In genomic region chr2:38751043-38751846, GRCh38 we compare ENCODE assay signal across 8 cellular contexts. TPM values are rescaled to one million over a fixed set of nuclear protein-coding genes. Genes with fewer than 3 reads are reported as not detected.
DNase-seq lines count a peak whose midpoint lies in the region; ATAC-seq and TF ChIP-seq lines count a peak whose summit lies in the region.

SRSF7 (minus strand) TSS chr2:38751361; CDS start chr2:38751256, 105 bp downstream.

- H2AFZ ChIP-seq in Loucy (ENCODE audit: low read length): peak within 1 kb of the TSS; percentile 92

- H3K27ac Mint-ChIP-seq in natural killer cell: peak within 1 kb of the TSS; percentile 100

- H3K4me2 ChIP-seq in Loucy (ENCODE audit: low read depth, low read length, poor library complexity, severe bottlenecking): peak within 1 kb of the TSS; percentile 89

- DNase-seq in EH (ENCODE audit: low read depth): peak; percentile 98
- DNase-seq in H4 (ENCODE audit: low spot score): peak; percentile 98
- DNase-seq in activated T-helper 9 cell treated with anti-CD3 and anti-CD28 coated beads, Interleukin-2, amount 50 U/mL, for 16 hours (ENCODE audit: low read depth): peak; percentile 96
- DNase-seq in fibroblast of peridontal ligament (ENCODE audit: extremely low read depth): peak; percentile 100
- DNase-seq in natural killer cell: peak; percentile 98
- DNase-seq in stimulated activated naive CD4-positive, alpha-beta T cell treated with Interleukin-2 at 50 U/mL for 16 hours (lab: John Stamatoyannopoulos, UW): peak; percentile 93

- intact Hi-C loops in natural killer cell (cut with micrococcal nuclease): loop anchor here (1.0 to 10.0 kb wide), 3 partner anchors 27 to 374 kb away; partner anchors contain the start of genes ATL2, GEMIN6 and SOS1

- H3K27me3 Mint-ChIP-seq in natural killer cell (ENCODE audit: low read depth in 2 of 2): peaks cover 0 to 4% of the 10 kb centered on the region in 2 donors

- no peaks in the 10 kb centered on the region for H3K9me2 ChIP-seq in Loucy (replicated peaks; ENCODE audit: low read depth, low read length)

- peak within 1 kb of the TSS; percentile 100 for H3K4me3 Mint-ChIP-seq in natural killer cell

- TF ChIP-seq CTCF in Loucy (conservative IDR thresholded peaks at IDR 0.05; ENCODE audit: low read length) (no peak), natural killer cell (IDR thresholded peaks at IDR 0.05) (no peak)

- peaks cover 51 to 52% of the 10 kb centered on the region in 2 donors for H3K4me1 Mint-ChIP-seq in natural killer cell

- H3K9me3 Mint-ChIP-seq in natural killer cell: no peaks in the 10 kb centered on the region

- peaks cover 15% of the 10 kb centered on the region for H3K27me3 ChIP-seq in Loucy (ENCODE audit: insufficient read depth, low read length, poor library complexity, severe bottlenecking)

- peaks cover 40% of the 10 kb centered on the region for H3K36me3 ChIP-seq in Loucy (ENCODE audit: insufficient read depth, low read length)

- peaks cover 48% of the 10 kb centered on the region for H4K20me1 ChIP-seq in Loucy (ENCODE audit: insufficient read depth, low read length, poor library complexity, severe bottlenecking)

- H3K36me3 Mint-ChIP-seq in natural killer cell: peaks cover 36% of the 10 kb centered on the region

- H3K4me3 ChIP-seq in Loucy (ENCODE audit: low read length, poor library complexity, severe bottlenecking): peak within 1 kb of the TSS; percentile 100

- H3K79me2 ChIP-seq in Loucy (ENCODE audit: insufficient read depth, low read length): peaks cover 49% of the 10 kb centered on the region

- peak within 1 kb of the TSS; percentile 99 for H3K9ac ChIP-seq in Loucy (ENCODE audit: low read depth, low read length, poor library complexity, severe bottlenecking)

- peak; percentile 100 for TF ChIP-seq POLR2A in Raji (IDR thresholded peaks at IDR 0.05; ENCODE audit: insufficient read depth, low read depth, low read length)

- peak; percentile 74 to 90 (median 82) for ATAC-seq in natural killer cell

- no peaks in the 10 kb centered on the region for H3F3A ChIP-seq in Loucy (ENCODE audit: low read depth)

- H3K4me1 ChIP-seq in Loucy (ENCODE audit: insufficient read depth, low read length, poor library complexity, severe bottlenecking): peaks cover 39% of the 10 kb centered on the region

- H3K9me3 ChIP-seq in Loucy (ENCODE audit: insufficient read depth, low read depth, low read length): no peaks in the 10 kb centered on the region

RNA-seq across cellular contexts. Expression of gene SRSF7, which starts in this region (rescaled TPM):
- 308 and 364 TPM in 2 replicates for total RNA-seq in H4 (2014; rRNA removed; shearing (Covaris generic))
- total RNA-seq in natural killer cell: 100 to 1,000 TPM; 323 to 538 (median 359) TPM

Comparison
In these comparisons a context has a peak if more than half of its experiments do, and no peak if none do; other contexts are left out.
1. Peak in every context shown above with its lines: DNase-seq, ATAC-seq and H3K4me3 ChIP-seq.